In genomic region chr7:1626769-1627168, GRCh38 we compare ENCODE assay signal across 35 cellular contexts. TPM values are rescaled to one million over a fixed set of nuclear protein-coding genes. Genes with fewer than 3 reads are reported as not detected.
"Had no signal": no experiment of that assay in that cellular context is flagged by ENCODE, and none has a peak within 500 bp of the region (broad histone marks: within the 10 kb centered on the region; RNA-seq: fewer than 3 reads in every experiment).

No MANE protein-coding gene starts in this region.

- H3K4me1 Mint-ChIP-seq: activated CD4-positive, alpha-beta T cell treated with anti-CD3 and anti-CD28 coated beads for 36 hours; activated naive CD8-positive, alpha-beta T cell treated with anti-CD3 and anti-CD28 coated beads for 36 hours; activated naive CD8-positive, alpha-beta T cell treated with anti-CD3 and anti-CD28 coated beads, Interleukin-2, amount 50 U/mL, for 24 hours; T-helper 17 cell had no signal

- H3K27me3 ChIP-seq: adrenal gland, body of pancreas, hepatocyte had no signal

- H3K27ac Mint-ChIP-seq: activated CD4-positive, alpha-beta memory T cell treated with anti-CD3 and anti-CD28 coated beads for 36 hours; activated CD4-positive, alpha-beta T cell treated with anti-CD3 and anti-CD28 coated beads for 36 hours; activated CD4-positive, alpha-beta T cell treated with anti-CD3 and anti-CD28 coated beads, Interleukin-2, amount 10 ng/mL, durations not matched to agents 24 days and 14 days; activated naive CD8-positive, alpha-beta T cell treated with anti-CD3 and anti-CD28 coated beads for 36 hours; activated naive CD8-positive, alpha-beta T cell treated with anti-CD3 and anti-CD28 coated beads, Interleukin-2, amount 50 U/mL, for 24 hours; activated T-cell treated with anti-CD3 and anti-CD28 coated beads, Interleukin-2, amount 50 U/mL, for 24 hours; activated T-cell treated with anti-CD3 and anti-CD28 coated beads, Interleukin-2, amount 50 U/mL, for 72 hours; T-helper 17 cell; T-helper 2 cell treated with Interferon-gamma antibody and Interleukin-4, amounts not matched to agents 5 μg/mL and 100 μg/mL, for 36 hours had no signal

- H3K4me2 ChIP-seq: hepatocyte had no signal

- H3K9me3 ChIP-seq: adrenal gland had no signal

- ATAC-seq: activated CD4-positive, alpha-beta T cell treated with anti-CD3 and anti-CD28 coated beads for 36 hours; activated naive CD8-positive, alpha-beta T cell treated with anti-CD3 and anti-CD28 coated beads, Interleukin-2, amount 50 U/mL, for 24 hours; activated T-cell treated with anti-CD3 and anti-CD28 coated beads, Interleukin-2, amount 50 U/mL, for 72 hours; body of pancreas; gastroesophageal sphincter; heart right ventricle; T-helper 17 cell had no signal

- DNase-seq: activated CD4-positive, alpha-beta memory T cell treated with anti-CD3 and anti-CD28 coated beads for 36 hours; activated CD4-positive, alpha-beta T cell treated with anti-CD3 and anti-CD28 coated beads for 36 hours; activated CD4-positive, alpha-beta T cell treated with anti-CD3 and anti-CD28 coated beads, Interleukin-2, amount 10 ng/mL, durations not matched to agents 24 days and 14 days; activated CD4-positive, CD25-positive, alpha-beta regulatory T cell; activated CD4-positive, CD25-positive, alpha-beta regulatory T cell treated with anti-CD3 and anti-CD28 coated beads, Interleukin-2, amount 50 U/mL, for 72 hours; activated CD8-positive, alpha-beta memory T cell treated with anti-CD3 and anti-CD28 coated beads, Interleukin-2, amount 50 U/mL, for 48 hours; activated gamma-delta T cell; activated naive CD4-positive, alpha-beta T cell treated with anti-CD3 and anti-CD28 coated beads, Interleukin-2, amount 50 U/mL, for 16 hours; activated naive CD4-positive, alpha-beta T cell treated with Interleukin-2 at 50 U/mL for 16 hours; activated naive CD8-positive, alpha-beta T cell treated with anti-CD3 and anti-CD28 coated beads for 36 hours; activated naive CD8-positive, alpha-beta T cell treated with anti-CD3 and anti-CD28 coated beads, Interleukin-2, amount 50 U/mL, for 24 hours; activated T-cell treated with anti-CD3 and anti-CD28 coated beads for 4 hours; activated T-cell treated with anti-CD3 and anti-CD28 coated beads, Interleukin-2, amount 50 U/mL, for 24 hours; activated T-cell treated with anti-CD3 and anti-CD28 coated beads, Interleukin-2, amount 50 U/mL, for 72 hours; adrenal gland; amygdala; aorta; body of pancreas; caudate nucleus; cortex of kidney; dermis blood vessel endothelial cell; effector CD8-positive, alpha-beta T cell; esophagus squamous epithelium; foreskin melanocyte; heart right ventricle; T-helper 17 cell; T1000; WERI-Rb-1 had no signal

- H3K36me3 Mint-ChIP-seq: activated CD4-positive, alpha-beta memory T cell treated with anti-CD3 and anti-CD28 coated beads for 36 hours; activated naive CD8-positive, alpha-beta T cell treated with anti-CD3 and anti-CD28 coated beads for 36 hours had no signal

- H3K36me3 ChIP-seq: adrenal gland, esophagus squamous epithelium, gastroesophageal sphincter, heart right ventricle, WERI-Rb-1 had no signal

- H3K79me2 ChIP-seq: hepatocyte had no signal

- FAIRE-seq: colon, endometrium, endothelial cell of umbilical vein had no signal

- H3K9me3 Mint-ChIP-seq: activated T-cell treated with anti-CD3 and anti-CD28 coated beads, Interleukin-2, amount 50 U/mL, for 24 hours had no signal

- H3K4me1 ChIP-seq: adrenal gland, body of pancreas, esophagus squamous epithelium, gastroesophageal sphincter, heart right ventricle had no signal

- H2AFZ ChIP-seq: hepatocyte had no signal

- H3K4me3 Mint-ChIP-seq: activated CD4-positive, alpha-beta memory T cell treated with anti-CD3 and anti-CD28 coated beads for 36 hours; activated CD4-positive, alpha-beta T cell treated with anti-CD3 and anti-CD28 coated beads for 36 hours; activated CD4-positive, alpha-beta T cell treated with anti-CD3 and anti-CD28 coated beads, Interleukin-2, amount 10 ng/mL, durations not matched to agents 24 days and 14 days; activated naive CD8-positive, alpha-beta T cell treated with anti-CD3 and anti-CD28 coated beads for 36 hours; activated naive CD8-positive, alpha-beta T cell treated with anti-CD3 and anti-CD28 coated beads, Interleukin-2, amount 50 U/mL, for 24 hours; activated T-cell treated with anti-CD3 and anti-CD28 coated beads, Interleukin-2, amount 50 U/mL, for 24 hours; activated T-cell treated with anti-CD3 and anti-CD28 coated beads, Interleukin-2, amount 50 U/mL, for 72 hours; T-helper 17 cell; T-helper 2 cell treated with Interferon-gamma antibody and Interleukin-4, amounts not matched to agents 5 μg/mL and 100 μg/mL, for 36 hours had no signal

- H3K27me3 Mint-ChIP-seq: activated CD4-positive, alpha-beta T cell treated with anti-CD3 and anti-CD28 coated beads, Interleukin-2, amount 10 ng/mL, durations not matched to agents 24 days and 14 days had no signal

- H3K4me3 ChIP-seq: adrenal gland, body of pancreas, esophagus squamous epithelium, gastroesophageal sphincter, heart right ventricle, hepatocyte had no signal

- H3K27ac ChIP-seq: adrenal gland, body of pancreas, epithelial cell of prostate, esophagus squamous epithelium, gastroesophageal sphincter, heart right ventricle, hepatocyte, WERI-Rb-1 had no signal

RNA-seq across cellular contexts. Expression of gene ELFN1, which starts 43.3 kb away (rescaled TPM):
- total RNA-seq: activated CD4-positive, alpha-beta T cell treated with anti-CD3 and anti-CD28 coated beads, Interleukin-2, amount 10 ng/mL, durations not matched to agents 24 days and 14 days; activated T-cell treated with anti-CD3 and anti-CD28 coated beads, Interleukin-2, amount 50 U/mL, for 72 hours; T-helper 17 cell had no signal
